In the genomic region with DNA sequence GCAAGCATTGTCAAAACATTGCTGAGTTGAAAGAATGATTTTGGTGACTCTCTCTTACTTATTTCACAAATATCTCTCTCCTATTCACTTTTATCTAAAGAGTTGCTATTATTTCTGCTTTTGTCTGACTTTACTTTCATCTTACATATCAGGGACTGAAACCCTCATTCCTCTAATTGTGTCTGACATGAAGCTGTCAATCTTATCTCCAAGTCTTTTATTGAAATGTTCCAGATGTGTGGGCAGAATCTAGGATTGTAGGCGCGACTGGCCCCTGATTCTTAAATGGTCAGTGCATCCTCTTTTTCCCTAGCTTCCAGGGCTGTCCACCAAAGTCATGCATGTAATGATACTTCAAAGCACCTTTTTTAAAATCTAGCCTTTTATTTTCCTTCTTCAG, we compare ENCODE assay signal across 30 cellular contexts.
"Had no signal": no experiment of that assay in that cellular context is flagged by ENCODE, and none has a peak within 500 bp of the region (broad histone marks: within the 10 kb centered on the region; RNA-seq: fewer than 3 reads in every experiment).

No MANE protein-coding gene starts in this region.

- H3K79me2 ChIP-seq: parathyroid adenoma had no signal

- ATAC-seq: heart left ventricle; left colon; left lung; lower lobe of right lung; mucosa of descending colon; naive thymus-derived CD4-positive, alpha-beta T cell; natural killer cell treated with Interleukin-12 subunit alpha and Interleukin-12 subunit beta and Interleukin-15 and Interleukin-18, amount 100 ng/mL, for 72 hours; sciatic nerve; stimulated activated effector memory CD8-positive, alpha-beta T cell treated with anti-CD3 and anti-CD28 coated beads, Interleukin-12 subunit alpha, Interleukin-12 subunit beta, amount 100 ng/mL, for 72 hours had no signal

- H2AFZ ChIP-seq: parathyroid adenoma had no signal

- H3K9ac ChIP-seq: parathyroid adenoma had no signal

- H3K4me3 ChIP-seq: heart left ventricle, left lung, lower lobe of right lung, mucosa of descending colon, right atrium auricular region, skin epidermis, suprapubic skin, thoracic aorta, tibial nerve, upper lobe of left lung, vagina had no signal

- DNase-seq: heart left ventricle; hypothalamus; immature natural killer cell; kidney; left colon; left lung; lower lobe of right lung; mammary epithelial cell; mesenchymal stem cell; midbrain; mucosa of descending colon; naive thymus-derived CD4-positive, alpha-beta T cell; occipital lobe; stimulated activated CD4-positive, alpha-beta T cell treated with anti-CD3 and anti-CD28 coated beads, Interleukin-12 subunit alpha, Interleukin-12 subunit beta, amount 100 ng/mL, for 4 hours; stimulated activated CD4-positive, alpha-beta T cell treated with anti-CD3 and anti-CD28 coated beads, Interleukin-15, amount 100 ng/mL, for 24 hours; stimulated activated CD4-positive, alpha-beta T cell treated with anti-CD3 and anti-CD28 coated beads, Interleukin-2, amount 100 ng/mL, for 24 hours; stimulated activated CD4-positive, alpha-beta T cell treated with anti-CD3 and anti-CD28 coated beads, Interleukin-4, amount 100 ng/mL, for 1 hour; stimulated activated naive CD4-positive, alpha-beta T cell; upper lobe of left lung had no signal

- H3K9me3 ChIP-seq: heart left ventricle, left lung, lower lobe of right lung, mucosa of descending colon, neutrophil, right atrium auricular region, suprapubic skin, thoracic aorta, tibial nerve, upper lobe of left lung, vagina had no signal

- H3K27ac ChIP-seq: heart left ventricle, left lung, lower lobe of right lung, neutrophil, parathyroid adenoma, right atrium auricular region, skin epidermis, suprapubic skin, thoracic aorta, tibial nerve, upper lobe of left lung, vagina had no signal

- H3K27me3 ChIP-seq: heart left ventricle, left lung, neutrophil, right atrium auricular region, suprapubic skin, tibial nerve, upper lobe of left lung, vagina had no signal

- H3K36me3 ChIP-seq: heart left ventricle, left lung, lower lobe of right lung, neutrophil, right atrium auricular region, suprapubic skin, thoracic aorta, tibial nerve, upper lobe of left lung, vagina had no signal
